ENCODE assay signal across 28 cellular contexts in the genomic region with DNA sequence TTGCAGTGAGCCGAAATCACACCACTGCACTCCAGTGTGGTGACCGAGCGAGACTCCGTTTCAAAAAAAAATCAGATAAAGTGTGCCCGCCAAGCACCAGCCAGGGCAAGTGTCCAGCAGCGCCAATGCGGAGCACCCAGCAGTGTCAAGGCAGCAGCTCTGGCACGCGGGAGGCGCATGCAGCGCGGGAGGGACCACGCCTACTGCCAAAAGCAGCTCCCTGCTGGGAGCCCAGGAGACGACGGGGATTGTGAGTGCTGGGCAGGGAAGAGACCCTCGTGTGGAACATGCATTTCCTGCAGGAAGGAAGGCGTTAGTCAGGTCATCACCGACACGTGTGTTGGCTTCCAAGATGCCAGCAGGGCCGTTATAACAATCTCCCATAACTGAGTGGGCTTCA.
"Had no signal": no experiment of that assay in that cellular context is flagged by ENCODE, and none has a peak within 500 bp of the region (broad histone marks: within the 10 kb centered on the region; RNA-seq: fewer than 3 reads in every experiment).

No MANE protein-coding gene starts in this region.

- H3K4me3 ChIP-seq: colonic mucosa, dorsolateral prefrontal cortex, gastrocnemius medialis, heart left ventricle had no signal

- H3K9me3 ChIP-seq: colonic mucosa, gastrocnemius medialis, heart left ventricle had no signal

- ATAC-seq: activated CD8-positive, alpha-beta T cell treated with anti-CD3 and anti-CD28 coated beads for 36 hours; activated T-cell treated with anti-CD3 and anti-CD28 coated beads, Interleukin-2, amount 50 U/mL, for 4 hours; activated T-helper 17 cell treated with anti-CD3 and anti-CD28 coated beads, Interleukin-2, amount 50 U/mL, for 72 hours; esophagus mucosa; gastrocnemius medialis; heart left ventricle had no signal

- H3K27me3 ChIP-seq: brain microvascular endothelial cell, colonic mucosa, dorsolateral prefrontal cortex, gastrocnemius medialis, heart left ventricle had no signal

- DNase-seq: activated CD4-positive, alpha-beta T cell treated with anti-CD3 and anti-CD28 coated beads for 1 hour; activated CD4-positive, alpha-beta T cell treated with anti-CD3 and anti-CD28 coated beads for 4 hours; activated CD4-positive, alpha-beta T cell treated with anti-CD3 and anti-CD28 coated beads, Interleukin-2, amount 10 ng/mL, durations not matched to agents 7 days and 5 days; activated CD4-positive, alpha-beta T cell treated with anti-CD3 and anti-CD28 coated beads, Interleukin-2, amount 50 U/mL, for 48 hours; activated CD8-positive, alpha-beta memory T cell treated with anti-CD3 and anti-CD28 coated beads for 24 hours; activated CD8-positive, alpha-beta T cell treated with anti-CD3 and anti-CD28 coated beads for 36 hours; activated effector memory CD4-positive, alpha-beta T cell treated with Interleukin-2 at 50 U/mL for 16 hours; activated gamma-delta T cell treated with Interleukin-2 at 50 U/mL for 16 hours; activated naive CD4-positive, alpha-beta T cell treated with anti-CD3 and anti-CD28 coated beads, Interleukin-2, amount 50 U/mL, for 16 hours; activated naive CD4-positive, alpha-beta T cell treated with Interleukin-2 at 50 U/mL for 16 hours; activated T-cell treated with anti-CD3 and anti-CD28 coated beads, Interleukin-2, amount 50 U/mL, for 4 hours; amniotic stem cell; anterior cingulate cortex; brain microvascular endothelial cell; central memory CD4-positive, alpha-beta T cell; cerebellar nuclear complex; colonic mucosa; dorsolateral prefrontal cortex; effector memory CD4-positive, alpha-beta T cell; endodermal cell; foreskin fibroblast; gastrocnemius medialis; glutamatergic neuron; heart left ventricle; T-helper 2 cell had no signal

- H3K27ac ChIP-seq: brain microvascular endothelial cell, colonic mucosa, gastrocnemius medialis, heart left ventricle had no signal

- FAIRE-seq: astrocyte had no signal

- H3K36me3 ChIP-seq: brain microvascular endothelial cell, colonic mucosa, gastrocnemius medialis, heart left ventricle had no signal

- H3K4me1 ChIP-seq: colonic mucosa, gastrocnemius medialis had no signal
